ENCODE assay signal across 8 cellular contexts in the genomic region with DNA sequence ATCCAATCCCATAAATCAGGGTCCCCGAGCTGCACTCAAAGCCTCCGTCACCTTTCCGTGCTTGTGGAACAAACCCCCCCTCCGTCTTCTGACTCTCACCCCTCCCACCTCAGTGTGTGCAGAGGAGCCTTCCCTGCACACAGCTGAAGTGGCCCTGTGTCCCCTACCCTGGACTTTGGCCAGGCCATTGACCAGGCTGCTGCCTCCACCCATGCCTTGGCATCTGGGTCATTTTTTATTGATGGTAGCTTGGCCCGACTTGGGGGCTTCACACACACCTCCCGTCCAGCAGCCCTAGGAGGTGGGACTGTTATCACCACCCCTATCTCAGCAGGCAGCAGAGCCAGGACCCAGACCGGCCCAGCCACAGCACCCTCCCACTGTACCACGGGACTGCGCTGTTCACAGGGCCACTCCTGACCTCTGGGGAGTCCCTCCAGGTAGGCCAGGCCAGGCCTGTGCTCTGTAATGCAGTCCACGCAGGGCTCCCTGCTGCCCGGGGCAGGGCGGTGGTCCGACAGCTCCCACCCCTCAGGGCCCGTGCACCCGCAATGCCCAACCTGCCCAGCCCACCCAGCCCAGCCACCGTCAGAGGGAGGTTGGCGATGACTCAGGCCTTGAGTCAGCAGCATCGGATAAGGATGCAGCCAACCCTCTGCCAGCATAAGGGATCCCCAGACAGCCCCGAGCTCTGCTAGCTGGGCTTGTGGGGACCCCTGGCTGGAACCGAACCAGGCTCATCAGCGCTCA. TPM values are rescaled to one million over a fixed set of nuclear protein-coding genes. Genes with fewer than 3 reads are reported as not detected.
DNase-seq lines count a peak whose midpoint lies in the region; ATAC-seq and TF ChIP-seq lines count a peak whose summit lies in the region.

No MANE protein-coding gene starts in this region.

- DNase-seq in CD1c-positive myeloid dendritic cell (ENCODE audit: extremely low spot score) = peak; percentile 44
- DNase-seq in Peyer's patch = peak in 2 of 3 donors; percentile 75 to 84
- peak in 32 of 56 donors; percentile 36 to 92 (median 70) for DNase-seq in nucleus accumbens (lab: John Stamatoyannopoulos, UW)
- no peak for DNase-seq in epidermal melanocyte (ENCODE audit: insufficient read length, low spot score)
- no peak for DNase-seq in NCI-H82 (lab: John Stamatoyannopoulos, UW)

- TF ChIP-seq POLR2A in Peyer's patch (IDR thresholded peaks at IDR 0.05) = no peak

- H3K27me3 ChIP-seq in Peyer's patch = no peaks in the 10 kb centered on the region

- H3K36me3 ChIP-seq in Peyer's patch = no peaks in the 10 kb centered on the region

- H3K4me3 ChIP-seq in Peyer's patch = no peak overlapping the region

- no peak for TF ChIP-seq CTCF in Peyer's patch (IDR thresholded peaks at IDR 0.05)

- peak overlapping the region; percentile 63 to 95 (median 80) for H3K27ac ChIP-seq in Peyer's patch

- H3K9me3 ChIP-seq in Peyer's patch = no peaks in the 10 kb centered on the region

- ATAC-seq in esophagus mucosa (peak; percentile 69), GM18858 (IDR thresholded peaks at IDR 0.05; ENCODE audit: unreplicated experiment) (no peak), HG02759 (IDR thresholded peaks at IDR 0.05; ENCODE audit: unreplicated experiment) (no peak)

- peaks cover 24 to 55% (median 30%) of the 10 kb centered on the region in 4 donors for H3K4me1 ChIP-seq in Peyer's patch

RNA-seq across cellular contexts. Expression of gene INF2, which starts 9.2 kb away (rescaled TPM):
- total RNA-seq in Peyer's patch = 100 to 1,000 TPM; 137 to 287 (median 203) TPM
- total RNA-seq in esophagus mucosa = 28.4 TPM

RNA-seq across cellular contexts. Expression of gene ADSS1, which starts 43.8 kb away (rescaled TPM):
- 10 to 100 TPM; 11.0 to 18.6 (median 17.1) TPM for total RNA-seq in Peyer's patch
- total RNA-seq in esophagus mucosa = 5.7 TPM

Comparison
In these comparisons a context has a peak if more than half of its experiments do, and no peak if none do; other contexts are left out.
1. DNase-seq: peak in CD1c-positive myeloid dendritic cell (single experiment), Peyer's patch (2 of 3) and nucleus accumbens (32 of 56); none in epidermal melanocyte (single experiment) and NCI-H82 (single experiment).